Comparison of ENCODE assay signal across 8 cellular contexts in genomic region chr19:4007021-4007835, GRCh38. TPM values are rescaled to one million over a fixed set of nuclear protein-coding genes. Genes with fewer than 3 reads are reported as not detected.
DNase-seq lines count a peak whose midpoint lies in the region; ATAC-seq and TF ChIP-seq lines count a peak whose summit lies in the region.

PIAS4 (plus strand) TSS chr19:4007736; CDS start chr19:4007761, 25 bp downstream.

- H3K27ac ChIP-seq in ovary, result peak within 1 kb of the TSS; percentile 75 to 88
- H3K27ac ChIP-seq in thymus (ENCODE audit: low read depth), result peak within 1 kb of the TSS; percentile 90

- no peaks in the 10 kb centered on the region for H3K36me3 Mint-ChIP-seq in activated naive CD8-positive, alpha-beta T cell
- no peaks in the 10 kb centered on the region for H3K36me3 Mint-ChIP-seq in glutamatergic neuron (ENCODE audit: unreplicated experiment)

- H3K36me3 ChIP-seq in ovary (no peaks in the 10 kb centered on the region), thymus (ENCODE audit: control insufficient read depth, insufficient read depth) (peaks cover 12% of the 10 kb centered on the region)

- DNase-seq in GM10248 (ENCODE audit: extremely low spot score) (peak; percentile 100), NCI-H1092 treated with DMSO at 0.1 percent for 48 hours (lab: John Stamatoyannopoulos, UW) (peak; percentile 93), SKM-1 treated with dmso at 0.1 percent for 144 hours (lab: John Stamatoyannopoulos, UW; ENCODE audit: unreplicated experiment) (peak; percentile 88), glutamatergic neuron (peak; percentile 96), ovary (peak; percentile 95 to 98 (median 97))

- no peak for TF ChIP-seq CTCF in GM10248 (IDR thresholded peaks at IDR 0.05; ENCODE audit: control extremely low read depth, extremely low read depth, low read depth, missing control alignments)
- TF ChIP-seq CTCF in glutamatergic neuron (IDR thresholded peaks at IDR 0.05; ENCODE audit: partially characterized antibody, unreplicated experiment), result no peak
- TF ChIP-seq CTCF in ovary (IDR thresholded peaks at IDR 0.05), result peak in 1 of 3 donors; percentile 4

- CTCF ChIA-PET in GM10248 (lab: Yijun Ruan, JAX), result interaction anchor here (0.9 to 3.9 kb wide), 8 partner anchors 12 to 133 kb away, joined by 3 to 17 read pairs (median 4); partner anchors contain the start of gene EEF2

- TF ChIP-seq POLR2A in ovary (IDR thresholded peaks at IDR 0.05), result peak; percentile 33

- POLR2A ChIA-PET in GM10248 (lab: Yijun Ruan, JAX), result interaction anchor here (0.6 to 1.2 kb wide), 5 partner anchors 10 to 102 kb away, joined by 3 to 4 read pairs (median 3); no protein-coding TSS in a partner anchor

- H3K27ac Mint-ChIP-seq in activated naive CD8-positive, alpha-beta T cell, result peak within 1 kb of the TSS; percentile 70
- peak within 1 kb of the TSS; percentile 97 for H3K27ac Mint-ChIP-seq in glutamatergic neuron (ENCODE audit: unreplicated experiment)

- peaks cover 23% of the 10 kb centered on the region for H3K4me1 Mint-ChIP-seq in activated naive CD8-positive, alpha-beta T cell (ENCODE audit: low read depth)
- peaks cover 20% of the 10 kb centered on the region for H3K4me1 Mint-ChIP-seq in glutamatergic neuron (ENCODE audit: low read depth, unreplicated experiment)

- H3K27me3 ChIP-seq in ovary (no peaks in the 10 kb centered on the region), thymus (ENCODE audit: control insufficient read depth, insufficient read depth) (no peaks in the 10 kb centered on the region)

- H3K9me3 Mint-ChIP-seq in activated naive CD8-positive, alpha-beta T cell (ENCODE audit: low read depth), result no peaks in the 10 kb centered on the region
- H3K9me3 Mint-ChIP-seq in glutamatergic neuron (ENCODE audit: unreplicated experiment), result peaks cover 9% of the 10 kb centered on the region

- ATAC-seq in HG02588 (IDR thresholded peaks at IDR 0.05; ENCODE audit: unreplicated experiment), result peak; percentile 78

- H3K9me3 ChIP-seq in ovary (no peaks in the 10 kb centered on the region), thymus (ENCODE audit: control insufficient read depth) (no peaks in the 10 kb centered on the region)

- intact Hi-C loops in ovary (cut with DNase I), result no loop called here

- peak within 1 kb of the TSS; percentile 88 for H3K4me3 Mint-ChIP-seq in activated naive CD8-positive, alpha-beta T cell
- H3K4me3 Mint-ChIP-seq in glutamatergic neuron (ENCODE audit: unreplicated experiment), result peak within 1 kb of the TSS; percentile 98

- H3K4me1 ChIP-seq in ovary (ENCODE audit: insufficient read depth), result peaks cover 22% of the 10 kb centered on the region
- H3K4me1 ChIP-seq in thymus (ENCODE audit: control insufficient read depth, insufficient read depth, low read length), result peaks cover 10% of the 10 kb centered on the region

- TF ChIP-seq EP300 in ovary (IDR thresholded peaks at IDR 0.05), result no peak

- peak within 1 kb of the TSS; percentile 91 for H3K4me3 ChIP-seq in ovary
- H3K4me3 ChIP-seq in thymus (ENCODE audit: low read length), result peak within 1 kb of the TSS; percentile 95

- H3K27me3 Mint-ChIP-seq in activated naive CD8-positive, alpha-beta T cell, result no peaks in the 10 kb centered on the region
- H3K27me3 Mint-ChIP-seq in glutamatergic neuron (ENCODE audit: unreplicated experiment), result peaks cover 14% of the 10 kb centered on the region

- 0% methylated on average over 44 to 91 of the region's 91 CpGs for WGBS in ovary, 3 donors
- under 1% methylated on average over 91 of the region's 91 CpGs for WGBS in thymus

RNA-seq across cellular contexts. Expression of gene PIAS4, which starts in this region (rescaled TPM):
- total RNA-seq in glutamatergic neuron (ENCODE audit: unreplicated experiment), result 95.8 TPM
- 10 to 100 TPM; 11.6 to 29.7 (median 23.6) TPM for total RNA-seq in ovary
- 10 to 100 TPM in 1 of 2 donors, 1 to 10 TPM in 1; 5.2 to 18.9 TPM for polyA plus RNA-seq in ovary
- 10.8 TPM for polyA plus RNA-seq in thymus

Comparison
In these comparisons a context has a peak if more than half of its experiments do, and no peak if none do; other contexts are left out.
1. Peak in every context shown above with its lines: DNase-seq, ATAC-seq, H3K4me3 ChIP-seq and H3K27ac ChIP-seq.